Comparison of ENCODE assay signal across 18 cellular contexts in the genomic region with DNA sequence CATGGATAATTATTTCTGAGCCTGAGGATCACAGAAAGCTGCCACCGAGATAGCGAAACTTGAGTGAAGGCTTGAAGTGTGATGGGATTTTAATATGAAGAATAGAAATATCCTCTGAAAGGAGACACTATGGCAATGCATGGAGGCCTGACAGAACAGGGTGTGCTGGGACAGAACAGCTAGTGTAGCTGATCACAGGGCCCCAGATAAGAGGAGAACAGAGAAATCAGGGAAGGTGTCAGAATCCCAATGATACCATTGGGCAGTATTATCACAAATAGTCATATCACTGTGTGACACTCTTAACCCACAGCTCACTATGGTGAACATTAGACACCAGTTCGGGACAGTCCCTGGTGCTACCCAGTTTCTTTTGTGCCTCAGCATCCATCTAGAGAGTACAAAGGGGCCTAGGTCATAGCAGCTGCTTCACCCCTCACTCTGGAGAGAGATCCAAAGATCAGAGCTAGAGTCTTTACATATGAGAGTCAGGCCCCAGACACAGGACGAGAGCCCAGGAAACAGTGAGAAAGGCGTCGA. TPM values are rescaled to one million over a fixed set of nuclear protein-coding genes. Genes with fewer than 3 reads are reported as not detected.
"Had no signal": no experiment of that assay in that cellular context is flagged by ENCODE, and none has a peak within 500 bp of the region (broad histone marks: within the 10 kb centered on the region; RNA-seq: fewer than 3 reads in every experiment).

No MANE protein-coding gene starts in this region.

- H3K36me3 Mint-ChIP-seq: immature natural killer cell, natural killer cell had no signal

- DNase-seq: anterior cingulate cortex; dermis blood vessel endothelial cell; immature natural killer cell; mucosa of descending colon; natural killer cell; occipital lobe; SK-N-SH; spleen; stimulated activated CD4-positive, alpha-beta T cell treated with anti-CD3 and anti-CD28 coated beads, Interleukin-2, amount 100 ng/mL, for 24 hours; stimulated activated naive CD4-positive, alpha-beta T cell treated with Interleukin-2 at 50 U/mL for 16 hours; T-helper 17 cell; testis; upper lobe of right lung had no signal

- H3K4me1 Mint-ChIP-seq: immature natural killer cell had no signal

- H3K9me3 Mint-ChIP-seq: immature natural killer cell, natural killer cell had no signal

- H3K4me3 Mint-ChIP-seq: activated naive CD8-positive, alpha-beta T cell; immature natural killer cell; natural killer cell; T-helper 17 cell had no signal

- H3K27ac Mint-ChIP-seq: activated naive CD8-positive, alpha-beta T cell had no signal

- ATAC-seq: mucosa of descending colon, natural killer cell, sciatic nerve, T-helper 17 cell, upper lobe of right lung had no signal

RNA-seq across cellular contexts. Expression of gene OR10P1, which starts 0.5 kb away (rescaled TPM):
- total RNA-seq: cerebellum, dermis blood vessel endothelial cell, glomerular endothelial cell, mucosa of descending colon, natural killer cell, occipital lobe, prostate gland, sciatic nerve, spleen, T-helper 17 cell, testis, upper lobe of right lung had no signal
